8 cellular contexts compared by ENCODE assay signal in the genomic region with DNA sequence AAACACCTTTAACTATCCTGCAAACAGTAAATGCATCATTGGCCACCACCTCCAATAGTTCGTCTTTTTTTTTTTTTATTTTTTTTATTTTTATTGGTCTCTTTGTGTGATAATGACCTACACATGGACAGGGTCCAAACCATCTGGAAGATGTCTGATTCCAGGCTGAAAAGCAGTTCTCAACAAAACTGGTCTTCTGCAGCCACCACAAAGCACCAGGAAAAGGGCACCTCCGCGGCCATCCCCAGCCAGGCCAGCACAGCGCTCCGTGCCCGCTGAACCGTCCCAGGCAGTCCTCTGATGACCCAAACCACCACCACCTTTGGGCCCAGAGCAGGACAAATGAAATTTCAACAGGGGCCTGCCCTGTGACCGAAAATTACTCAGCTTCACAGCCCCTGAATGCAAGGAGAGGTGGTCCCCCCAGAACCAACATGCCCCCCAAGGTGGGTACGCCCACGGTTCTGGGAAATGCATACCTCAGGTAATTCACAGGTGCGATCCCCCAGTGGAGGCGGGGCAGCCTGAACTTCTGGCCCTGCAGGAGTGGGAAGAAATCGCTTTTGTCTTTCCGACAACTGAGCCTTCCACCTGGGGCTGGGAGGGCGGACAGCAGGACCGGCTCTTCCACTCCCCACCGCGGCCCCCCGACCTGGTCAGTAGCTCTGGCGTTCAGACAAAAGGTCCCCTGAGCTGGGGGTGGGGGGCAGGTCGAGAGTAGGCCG. TPM values are rescaled to one million over a fixed set of nuclear protein-coding genes. Genes with fewer than 3 reads are reported as not detected.
A peak's percentile ranks its signal among the peaks of the same experiment; 100 is the strongest.
DNase-seq lines count a peak whose midpoint lies in the region; ATAC-seq, FAIRE-seq and TF ChIP-seq lines count a peak whose summit lies in the region.

No MANE protein-coding gene starts in this region.

- POLR2A ChIA-PET in HepG2 (lab: Yijun Ruan, JAX) = no interaction called here
- POLR2A ChIA-PET in activated CD8-positive, alpha-beta T cell treated with anti-CD3 and anti-CD28 coated beads, Interleukin-2, amount 10 ng/mL, durations not matched to agents 7 days and 5 days (lab: Charles Lee) = interaction anchor here (0.6 to 7.3 kb wide), 21 partner anchors 9 to 506 kb away, joined by 3 to 220 read pairs (median 4); no protein-coding TSS in a partner anchor

- no peak overlapping the region for H2AFZ ChIP-seq in HepG2 (ENCODE audit: low read length)

- peaks cover 51% of the 10 kb centered on the region for H3K4me1 Mint-ChIP-seq in activated CD8-positive, alpha-beta T cell treated with anti-CD3 and anti-CD28 coated beads, Interleukin-2, amount 10 ng/mL, durations not matched to agents 7 days and 5 days (ENCODE audit: low read depth)

- intact Hi-C loops in HepG2 (cut with micrococcal nuclease; ENCODE audit: unreplicated experiment) (no loop called here), sigmoid colon (cut with DNase I) (loop anchor here (5.0 kb wide), 1 partner anchor 518 kb away; no protein-coding TSS in a partner anchor)

- H4K20me1 ChIP-seq in HepG2 (ENCODE audit: insufficient read depth, low read length) = peaks cover 5% of the 10 kb centered on the region; the same call in 1 of the 2 replicates

- no peak for TF ChIP-seq RAD21 in liver (IDR thresholded peaks at IDR 0.05)
- no peak for TF ChIP-seq RAD21 in HepG2 (CRISPR knock-in tag; IDR thresholded peaks at IDR 0.05)

- H3K9ac ChIP-seq in liver (ENCODE audit: low read depth in 1 of 2, low read length in 2 of 2) (peak overlapping the region; percentile 6 to 85), HepG2 (ENCODE audit: insufficient read depth, low read depth, low read length) (no peak overlapping the region)

- H3K79me2 ChIP-seq in HepG2 (ENCODE audit: insufficient read depth, low read length) = no peaks in the 10 kb centered on the region

- H3K4me1 ChIP-seq in liver (ENCODE audit: control insufficient read depth in 4 of 4, insufficient read depth in 4 of 4, low read length in 3 of 4) (peaks cover 3 to 13% (median 12%) of the 10 kb centered on the region in 4 donors), HepG2 (ENCODE audit: insufficient read depth, low read length) (peaks cover 7% of the 10 kb centered on the region), sigmoid colon (peaks cover 0 to 25% (median 22%) of the 10 kb centered on the region in 4 donors)

- peaks cover 58% of the 10 kb centered on the region for H3K36me3 Mint-ChIP-seq in activated CD8-positive, alpha-beta T cell treated with anti-CD3 and anti-CD28 coated beads, Interleukin-2, amount 10 ng/mL, durations not matched to agents 7 days and 5 days (ENCODE audit: low read depth)

- peak overlapping the region in 1 of 2 donors; percentile 62 for H3K27ac ChIP-seq in liver (ENCODE audit: low read depth in 1 of 2, low read length in 2 of 2)
- no peak overlapping the region for H3K27ac ChIP-seq in HepG2 (ENCODE audit: extremely low read length, insufficient read depth, low read length)
- peak overlapping the region in 3 of 4 donors; percentile 17 to 83 (median 78) for H3K27ac ChIP-seq in sigmoid colon

- TF ChIP-seq POLR2A in HepG2 (IDR thresholded peaks at IDR 0.05; ENCODE audit: insufficient read depth in 1 of 2, low read depth in 2 of 2, low read length in 2 of 2) (no peak), sigmoid colon (IDR thresholded peaks at IDR 0.05) (no peak)

- DNase-seq in HepG2 (ENCODE audit: low spot score) (no peak), fibroblast of villous mesenchyme (ENCODE audit: low read depth) (peak; percentile 44), sigmoid colon (peak; percentile 62), NCI-H345 treated with DMSO at 0.1 percent for 48 hours (lab: John Stamatoyannopoulos, UW; ENCODE audit: unreplicated experiment) (no peak), GM19238 (ENCODE audit: insufficient read length, low spot score) (no peak)
- peak; percentile 46 for DNase-seq in activated CD8-positive, alpha-beta T cell treated with anti-CD3 and anti-CD28 coated beads, Interleukin-2, amount 10 ng/mL, durations not matched to agents 7 days and 5 days

- peak overlapping the region; percentile 92 for H3K4me3 Mint-ChIP-seq in activated CD8-positive, alpha-beta T cell treated with anti-CD3 and anti-CD28 coated beads, Interleukin-2, amount 10 ng/mL, durations not matched to agents 7 days and 5 days

- ATAC-seq in HepG2 = no peak
- no peak for ATAC-seq in activated CD8-positive, alpha-beta T cell treated with anti-CD3 and anti-CD28 coated beads, Interleukin-2, amount 10 ng/mL, durations not matched to agents 7 days and 5 days
- ATAC-seq in GM18907 (IDR thresholded peaks at IDR 0.05; ENCODE audit: unreplicated experiment) = no peak

- FAIRE-seq in HepG2 (lab: Jason Lieb, UNC) = no peak

- no peaks in the 10 kb centered on the region for H3K9me3 Mint-ChIP-seq in activated CD8-positive, alpha-beta T cell treated with anti-CD3 and anti-CD28 coated beads, Interleukin-2, amount 10 ng/mL, durations not matched to agents 7 days and 5 days (ENCODE audit: insufficient read depth)

- H3K4me3 ChIP-seq in liver (ENCODE audit: low read depth in 1 of 3, low read length in 3 of 3) = peak overlapping the region; percentile 15 to 71 (median 51)
- H3K4me3 ChIP-seq in HepG2 (replicated peaks in 1 of 3; ENCODE audit: insufficient read depth in 1 of 3, low read depth in 2 of 3, low read length in 3 of 3) = no peak overlapping the region
- peak overlapping the region; percentile 64 for H3K4me3 ChIP-seq in fibroblast of villous mesenchyme (ENCODE audit: low read depth, low read length)
- H3K4me3 ChIP-seq in sigmoid colon = peak overlapping the region; percentile 48 to 68 (median 64)

- H3K27me3 ChIP-seq in liver (ENCODE audit: control insufficient read depth in 4 of 4, insufficient read depth in 4 of 4, low read length in 3 of 4) (no peaks in the 10 kb centered on the region), HepG2 (ENCODE audit: control insufficient read depth in 1 of 2, insufficient read depth in 2 of 2, low read length in 2 of 2) (peaks cover 12 to 35% of the 10 kb centered on the region in 2 experiments), sigmoid colon (peaks cover 0 to 33% (median 12%) of the 10 kb centered on the region in 3 donors)

- BruUV-seq in HepG2 (replicated peaks; lab: Mats Ljungman, UMichigan) = no TSS peak

- no peak for TF ChIP-seq EP300 in HepG2 (IDR thresholded peaks at IDR 0.05; ENCODE audit: low read depth in 2 of 2, low read length in 2 of 2)
- TF ChIP-seq EP300 in HepG2 (CRISPR knock-in tag; IDR thresholded peaks at IDR 0.05; ENCODE audit: borderline replicate concordance) = no peak
- TF ChIP-seq EP300 in sigmoid colon (IDR thresholded peaks at IDR 0.05) = no peak

- H3K9me3 ChIP-seq in liver (ENCODE audit: control insufficient read depth in 4 of 4, low read length in 3 of 4) = no peaks in the 10 kb centered on the region
- no peaks in the 10 kb centered on the region for H3K9me3 ChIP-seq in HepG2 (ENCODE audit: low read length)
- no peaks in the 10 kb centered on the region for H3K9me3 ChIP-seq in sigmoid colon

- H3K27me3 Mint-ChIP-seq in activated CD8-positive, alpha-beta T cell treated with anti-CD3 and anti-CD28 coated beads, Interleukin-2, amount 10 ng/mL, durations not matched to agents 7 days and 5 days (ENCODE audit: low read depth) = no peaks in the 10 kb centered on the region

- in situ Hi-C loops in HepG2 (cut with HindIII; ENCODE audit: extremely low pct_ligation_motif_present, low pct_unique_long_range_greater_than_20kb) = loop anchor here (5.0 kb wide), 3 partner anchors 203 to 518 kb away; no protein-coding TSS in a partner anchor

- no peaks in the 10 kb centered on the region for H3K36me3 ChIP-seq in liver (ENCODE audit: control insufficient read depth in 4 of 4, insufficient read depth in 3 of 4, low read depth in 1 of 4, low read length in 3 of 4)
- H3K36me3 ChIP-seq in HepG2 (replicated peaks in 1 of 2; ENCODE audit: control insufficient read depth in 1 of 2, insufficient read depth in 2 of 2, low read length in 2 of 2) = no peaks in the 10 kb centered on the region
- no peaks in the 10 kb centered on the region for H3K36me3 ChIP-seq in sigmoid colon

- no peak overlapping the region for H3K4me2 ChIP-seq in HepG2 (ENCODE audit: low read depth, low read length)

- WGBS in liver = 23% methylated on average over 22 of the region's 22 CpGs
- WGBS in HepG2 (ENCODE audit: low lambda C conversion rate) = 15% methylated on average over 14 of the region's 22 CpGs
- WGBS in sigmoid colon, 2 donors = 2 to 6% methylated on average over 22 of the region's 22 CpGs

- H3K27ac Mint-ChIP-seq in activated CD8-positive, alpha-beta T cell treated with anti-CD3 and anti-CD28 coated beads, Interleukin-2, amount 10 ng/mL, durations not matched to agents 7 days and 5 days = peak overlapping the region; percentile 92

- CTCF ChIA-PET in HepG2 (lab: Yijun Ruan, JAX; ENCODE audit: low intra/inter-chr PET ratio, low total read pairs) = no interaction called here
- CTCF ChIA-PET in activated CD8-positive, alpha-beta T cell treated with anti-CD3 and anti-CD28 coated beads, Interleukin-2, amount 10 ng/mL, durations not matched to agents 7 days and 5 days (lab: Charles Lee) = interaction anchor here (0.6 to 4.9 kb wide), 13 partner anchors 9 to 359 kb away, joined by 3 to 48 read pairs (median 4); no protein-coding TSS in a partner anchor

- TF ChIP-seq CTCF in liver (IDR thresholded peaks at IDR 0.05; ENCODE audit: low read depth, low read length, missing input control) (no peak), HepG2 (CRISPR knock-in tag; IDR thresholded peaks at IDR 0.05) (no peak), fibroblast of villous mesenchyme (IDR thresholded peaks at IDR 0.05; ENCODE audit: insufficient read depth, low read depth, low read length) (no peak), sigmoid colon (IDR thresholded peaks at IDR 0.05) (no peak)

RNA-seq across cellular contexts. Expression of gene ARL4C, which starts 1.6 kb away (rescaled TPM):
- 1 to 10 TPM; 1.4 to 2.8 TPM for total RNA-seq in liver
- polyA plus RNA-seq in liver = 1 to 10 TPM; 1.8 to 2.5 TPM
- total RNA-seq in HepG2 (2016; rRNA removed; fragmentation: Illumina TruSeq; extraction: Trizol) = 0.15 and 0.21 TPM in 2 replicates
- total RNA-seq in HepG2 (2016; cell fraction: cytosol; rRNA removed; fragmentation: Illumina TruSeq; extraction: Trizol; ENCODE audit: low read depth) = not detected in 2 replicates
- total RNA-seq in HepG2 (2016; cell fraction: insoluble cytoplasmic fraction; rRNA removed; fragmentation: Illumina TruSeq; extraction: Trizol) = 0.12 and 0.15 TPM in 2 replicates
- 0.14 and 0.15 TPM in 2 replicates for total RNA-seq in HepG2 (2016; cell fraction: membrane; rRNA removed; fragmentation: Illumina TruSeq; extraction: Trizol)
- total RNA-seq in HepG2 (2016; cell fraction: nucleus; rRNA removed; fragmentation: Illumina TruSeq; extraction: Trizol) = 0.16 and 0.25 TPM in 2 replicates
- polyA plus RNA-seq in HepG2 (2011; rRNA removed) = 0.07 and 0.08 TPM in 2 replicates
- 0.05 and 0.09 TPM in 2 replicates for polyA plus RNA-seq in HepG2 (2011; cell fraction: cytosol; rRNA removed)
- polyA plus RNA-seq in HepG2 (2011; cell fraction: nucleus; rRNA removed) = 0.06 and 0.14 TPM in 2 replicates
- 0.05 TPM in 1 of 2 replicates, not detected in the other for polyA plus RNA-seq in HepG2 (2012)
- 0.03 and 0.06 TPM in 2 replicates for polyA plus RNA-seq in HepG2 (2016; cell fraction: cytosol; fragmentation: Illumina TruSeq; extraction: Trizol; ENCODE audit: low read depth)
- polyA plus RNA-seq in HepG2 (2016; cell fraction: insoluble cytoplasmic fraction; fragmentation: Illumina TruSeq; extraction: Trizol; ENCODE audit: low read depth) = 0.19 and 0.28 TPM in 2 replicates
- polyA plus RNA-seq in HepG2 (2016; cell fraction: membrane; fragmentation: Illumina TruSeq; extraction: Trizol; ENCODE audit: low read depth) = 0.09 and 0.15 TPM in 2 replicates
- polyA plus RNA-seq in HepG2 (2016; cell fraction: nucleus; fragmentation: Illumina TruSeq; extraction: Trizol; ENCODE audit: insufficient read depth, low read depth) = 0.21 and 0.36 TPM in 2 replicates
- polyA minus RNA-seq in HepG2 (2011; rRNA and poly(A)+ RNA removed; ENCODE audit: low replicate concordance) = not detected in 2 replicates
- not detected in 2 replicates for polyA minus RNA-seq in HepG2 (2011; cell fraction: cytosol; rRNA and poly(A)+ RNA removed)
- polyA minus RNA-seq in HepG2 (2011; cell fraction: nucleus; rRNA and poly(A)+ RNA removed) = not detected in 2 replicates
- total RNA-seq in activated CD8-positive, alpha-beta T cell treated with anti-CD3 and anti-CD28 coated beads, Interleukin-2, amount 10 ng/mL, durations not matched to agents 7 days and 5 days = 100 to 1,000 TPM; 123 to 126 TPM
- total RNA-seq in fibroblast of villous mesenchyme = 16.4 and 28.7 TPM in 2 replicates
- 1 to 10 TPM; 7.2 to 8.9 (median 8.4) TPM for total RNA-seq in sigmoid colon
- polyA plus RNA-seq in sigmoid colon = 10 to 100 TPM in 1 of 3 donors, 1 to 10 TPM in 2; 4.8 to 15.8 (median 8.3) TPM

Comparison
In these comparisons a context has a peak if more than half of its experiments do, and no peak if none do; other contexts are left out.
1. H3K4me3 ChIP-seq: peak in liver (3 of 3), fibroblast of villous mesenchyme (single experiment) and sigmoid colon (4 of 4); none in HepG2 (0 of 3).
2. DNase-seq: peak in activated CD8-positive, alpha-beta T cell treated with anti-CD3 and anti-CD28 coated beads, Interleukin-2, amount 10 ng/mL, durations not matched to agents 7 days and 5 days (single experiment), fibroblast of villous mesenchyme (single experiment) and sigmoid colon (single experiment); none in HepG2 (single experiment), NCI-H345 treated with DMSO at 0.1 percent for 48 hours (single experiment) and GM19238 (single experiment).